In genomic region chr20:53593466-53594007, GRCh38 we compare ENCODE assay signal across 7 cellular contexts. TPM values are rescaled to one million over a fixed set of nuclear protein-coding genes. Genes with fewer than 3 reads are reported as not detected.
A peak's percentile ranks its signal among the peaks of the same experiment; 100 is the strongest.
DNase-seq lines count a peak whose midpoint lies in the region; ATAC-seq and TF ChIP-seq lines count a peak whose summit lies in the region.
"Not testable (repeated sequence)": the region's sequence is repeated elsewhere in the genome, so short reads cannot be mapped to it uniquely, and the experiment has no call there.

Gene ZNF217, minus strand, starts transcription at chr20:53593839. Its CDS starts 11,013 bp downstream, at chr20:53582826.

- not testable (repeated sequence) for H3K36me3 ChIP-seq in sigmoid colon

- not testable (repeated sequence) for H3K27me3 ChIP-seq in sigmoid colon

- not testable (repeated sequence) for TF ChIP-seq CTCF in sigmoid colon (IDR thresholded peaks at IDR 0.05)

- WGBS in sigmoid colon, 2 donors = 2 to 8% methylated on average over 65 to 66 of the region's 66 CpGs

- TF ChIP-seq POLR2A in sigmoid colon (IDR thresholded peaks at IDR 0.05) = not testable (repeated sequence)

- peak within 1 kb of the TSS; percentile 98 to 99 (median 98) for H3K27ac ChIP-seq in sigmoid colon

- TF ChIP-seq EP300 in sigmoid colon (IDR thresholded peaks at IDR 0.05) = not testable (repeated sequence)

- H3K4me3 ChIP-seq in sigmoid colon = peak within 1 kb of the TSS; percentile 82 to 97 (median 95)

- peaks cover 0 to 23% (median 17%) of the 10 kb centered on the region in 4 donors for H3K4me1 ChIP-seq in sigmoid colon

- peak; percentile 28 for ATAC-seq in GM19025 (IDR thresholded peaks at IDR 0.05; ENCODE audit: low read depth, unreplicated experiment)
- ATAC-seq in HG03095 (IDR thresholded peaks at IDR 0.05; ENCODE audit: unreplicated experiment) = peak; percentile 18

- intact Hi-C loops in sigmoid colon (cut with DNase I) = loop anchor here (5.0 kb wide), 2 partner anchors 234 to 614 kb away; partner anchors contain the start of gene PFDN4

- DNase-seq in NCI-H748 (lab: John Stamatoyannopoulos, UW; ENCODE audit: unreplicated experiment) = peak; percentile 16
- DNase-seq in activated CD4-positive, alpha-beta T cell treated with anti-CD3 and anti-CD28 coated beads, Interleukin-2, amount 50 U/mL, for 4 hours = peak; percentile 53 to 56
- DNase-seq in cerebellum (ENCODE audit: low spot score) = not testable (repeated sequence)
- peak; percentile 86 for DNase-seq in islet precursor cell
- DNase-seq in sigmoid colon = peak; percentile 88

- not testable (repeated sequence) for H3K9me3 ChIP-seq in sigmoid colon

RNA-seq across cellular contexts. Expression of gene ZNF217, which starts in this region (rescaled TPM):
- total RNA-seq in cerebellum (11.7 TPM), sigmoid colon (10 to 100 TPM; 11.4 to 20.2 (median 15.9) TPM)
- polyA plus RNA-seq in sigmoid colon = 10 to 100 TPM; 17.6 to 27.0 (median 21.0) TPM
